In the genomic region with DNA sequence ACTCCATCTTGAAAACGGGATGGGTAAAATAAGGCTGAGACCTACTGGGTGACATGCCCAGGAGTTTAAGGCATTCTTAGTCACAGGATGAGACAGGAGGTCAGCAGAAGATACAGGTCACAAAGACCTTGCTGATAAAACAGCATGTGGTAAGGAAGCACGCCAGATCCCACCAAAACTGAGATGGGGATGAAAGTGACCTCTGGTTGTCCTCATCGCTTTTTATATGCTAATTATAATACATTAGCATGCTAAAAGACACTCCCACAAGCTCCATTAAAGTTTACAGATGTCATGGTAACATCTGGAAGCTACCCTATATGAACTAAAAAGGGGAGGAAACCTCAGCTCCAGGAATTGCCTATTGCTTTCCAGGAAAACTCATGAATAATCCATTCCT, we compare ENCODE assay signal across 23 cellular contexts. TPM values are rescaled to one million over a fixed set of nuclear protein-coding genes. Genes with fewer than 3 reads are reported as not detected.
"Had no signal": no experiment of that assay in that cellular context is flagged by ENCODE, and none has a peak within 500 bp of the region (broad histone marks: within the 10 kb centered on the region; RNA-seq: fewer than 3 reads in every experiment).

No MANE protein-coding gene starts in this region.

- H3K9me3 ChIP-seq: suprapubic skin had no signal

- H3K27me3 ChIP-seq: gastrocnemius medialis, spleen, suprapubic skin, tibial nerve had no signal

- H3K4me1 ChIP-seq: gastrocnemius medialis, tibial nerve had no signal

- ATAC-seq: activated T-cell treated with anti-CD3 and anti-CD28 coated beads, Interleukin-2, amount 50 U/mL, for 4 hours; activated T-helper 17 cell treated with anti-CD3 and anti-CD28 coated beads, Interleukin-2, amount 50 U/mL, for 72 hours; gastrocnemius medialis; natural killer cell; right cardiac atrium had no signal

- H3K27ac ChIP-seq: gastrocnemius medialis, spleen, suprapubic skin, tibial nerve, WERI-Rb-1 had no signal

- H3K36me3 ChIP-seq: gastrocnemius medialis, spleen, suprapubic skin, tibial nerve, WERI-Rb-1 had no signal

- DNase-seq: activated CD4-positive, alpha-beta memory T cell treated with anti-CD3 and anti-CD28 coated beads, Interleukin-2, amount 10 ng/mL, durations not matched to agents 7 days and 5 days; activated CD4-positive, alpha-beta T cell treated with anti-CD3 and anti-CD28 coated beads, Interleukin-2, amount 10 ng/mL, durations not matched to agents 7 days and 5 days; activated CD4-positive, CD25-positive, alpha-beta regulatory T cell treated with anti-CD3 and anti-CD28 coated beads, Interleukin-2, amount 50 U/mL, for 72 hours; activated gamma-delta T cell treated with Interleukin-2 at 50 U/mL for 16 hours; activated naive CD4-positive, alpha-beta T cell treated with anti-CD3 and anti-CD28 coated beads, Interleukin-2, amount 50 U/mL, for 16 hours; activated T-cell treated with anti-CD3 and anti-CD28 coated beads, Interleukin-2, amount 50 U/mL, for 4 hours; amniotic stem cell; central memory CD4-positive, alpha-beta T cell; dermis blood vessel endothelial cell; effector CD4-positive, alpha-beta T cell; gastrocnemius medialis; glutamatergic neuron; mesenchymal stem cell; natural killer cell; posterior cingulate gyrus; right cardiac atrium; spleen; stimulated activated naive CD4-positive, alpha-beta T cell; WERI-Rb-1 had no signal

- H3K4me3 ChIP-seq: gastrocnemius medialis, spleen, suprapubic skin, tibial nerve had no signal

RNA-seq across cellular contexts. Expression of a gene that starts 8.5 kb away (rescaled TPM):
- total RNA-seq: activated CD4-positive, alpha-beta memory T cell treated with anti-CD3 and anti-CD28 coated beads, Interleukin-2, amount 10 ng/mL, durations not matched to agents 7 days and 5 days; activated CD4-positive, alpha-beta T cell treated with anti-CD3 and anti-CD28 coated beads, Interleukin-2, amount 10 ng/mL, durations not matched to agents 7 days and 5 days; activated T-helper 17 cell treated with anti-CD3 and anti-CD28 coated beads, Interleukin-2, amount 50 U/mL, for 72 hours; T-helper 1 cell treated with Interleukin-12 subunit alpha and Interleukin-12 subunit beta and Interleukin-4 antibody, amounts not matched to agents 30 ng/mL and 1 ng/mL, for 36 hours had no signal
